In the genomic region with DNA sequence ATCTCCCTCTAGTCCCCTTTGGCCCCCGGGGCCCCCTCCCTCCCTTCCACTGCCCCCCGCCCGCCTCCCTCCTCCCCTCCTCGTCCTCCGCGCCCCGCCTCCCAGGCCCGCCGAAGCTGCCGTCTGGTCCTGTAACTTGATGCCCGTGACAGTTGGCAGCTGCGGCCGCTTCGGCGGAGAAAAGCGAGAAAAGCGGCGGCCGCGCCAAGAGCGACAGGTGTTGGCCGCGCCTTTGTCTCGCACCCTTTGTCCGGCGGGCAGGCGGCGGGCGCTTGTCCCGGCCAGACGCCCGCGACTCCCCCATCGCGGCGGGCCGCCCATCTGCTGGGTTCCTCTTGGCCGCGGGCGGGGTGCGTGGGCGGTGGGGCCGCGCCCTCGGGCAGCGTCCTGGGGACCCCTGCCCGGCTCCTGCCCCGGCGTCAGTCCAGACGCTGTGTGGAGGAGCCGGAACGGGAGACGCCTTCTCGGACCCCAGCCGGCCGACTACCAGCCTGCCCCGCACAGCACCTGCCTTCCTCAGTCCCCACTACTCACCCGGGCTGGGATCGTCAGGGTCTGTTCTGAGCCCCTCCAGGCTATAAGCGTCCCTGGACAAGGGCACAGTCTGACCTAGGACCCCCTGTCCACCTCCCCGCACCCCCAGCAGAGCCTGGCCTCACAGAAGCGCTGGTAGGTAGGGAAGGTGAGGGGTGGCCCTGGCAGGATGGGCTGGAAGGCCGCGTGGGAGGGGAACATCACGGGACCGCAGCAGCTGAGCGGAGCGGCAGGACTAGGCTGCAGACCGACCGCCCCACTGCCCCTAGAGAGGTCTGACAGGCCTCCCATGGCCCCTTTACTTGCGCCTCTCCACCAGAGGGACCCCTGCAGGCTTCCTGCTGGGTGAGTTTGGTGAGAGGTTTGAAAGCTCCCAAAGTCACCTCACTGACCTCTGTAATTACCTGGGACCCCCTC, we compare ENCODE assay signal across 8 cellular contexts. TPM values are rescaled to one million over a fixed set of nuclear protein-coding genes. Genes with fewer than 3 reads are reported as not detected.
DNase-seq lines count a peak whose midpoint lies in the region; ATAC-seq and TF ChIP-seq lines count a peak whose summit lies in the region.

No MANE protein-coding gene starts in this region.

- no peaks in the 10 kb centered on the region for H3K27me3 ChIP-seq in neural cell (ENCODE audit: insufficient read depth, low read depth, low read length)

- no peak overlapping the region for H3K27ac Mint-ChIP-seq in IgD-negative memory B cell
- peak overlapping the region in 1 of 2 donors; percentile 42 for H3K27ac Mint-ChIP-seq in effector memory CD8-positive, alpha-beta T cell

- TF ChIP-seq CTCF in neural cell (IDR thresholded peaks at IDR 0.05; ENCODE audit: poor library complexity, severe bottlenecking): no peak

- no peaks in the 10 kb centered on the region for H3F3A ChIP-seq in neural cell (ENCODE audit: insufficient read depth, low read length, poor library complexity, severe bottlenecking)

- H4K20me1 ChIP-seq in neural cell (ENCODE audit: insufficient read depth): no peaks in the 10 kb centered on the region

- no peak overlapping the region for H3K27ac ChIP-seq in neural cell (ENCODE audit: low read length)

- H3K9me3 ChIP-seq in neural cell (ENCODE audit: low read length): no peaks in the 10 kb centered on the region

- H3K4me3 Mint-ChIP-seq in IgD-negative memory B cell: peak overlapping the region; percentile 50 to 70 (median 54)
- H3K4me3 Mint-ChIP-seq in effector memory CD8-positive, alpha-beta T cell: peak overlapping the region; percentile 84 to 92

- no peak for TF ChIP-seq RAD21 in neural cell (conservative IDR thresholded peaks at IDR 0.05)

- H2AFZ ChIP-seq in neural cell (ENCODE audit: low read depth, low read length): peak overlapping the region; percentile 73

- no peak for TF ChIP-seq EP300 in neural cell (conservative IDR thresholded peaks at IDR 0.05; ENCODE audit: poor library complexity, severe bottlenecking)

- H3K27me3 Mint-ChIP-seq in IgD-negative memory B cell: peaks cover 7% of the 10 kb centered on the region
- peaks cover under 1 to 9% of the 10 kb centered on the region in 2 donors for H3K27me3 Mint-ChIP-seq in effector memory CD8-positive, alpha-beta T cell

- H3K9ac ChIP-seq in neural cell (ENCODE audit: low read length): no peak overlapping the region

- H3K36me3 Mint-ChIP-seq in IgD-negative memory B cell: peaks cover 6% of the 10 kb centered on the region
- peaks cover 14% of the 10 kb centered on the region for H3K36me3 Mint-ChIP-seq in effector memory CD8-positive, alpha-beta T cell (ENCODE audit: insufficient read depth)

- DNase-seq in Caki2 (ENCODE audit: low read depth) (peak; percentile 32), NOMO-1 treated with DMSO at 0.1 percent for 48 hours (lab: John Stamatoyannopoulos, UW; ENCODE audit: unreplicated experiment) (peak; percentile 4), sciatic nerve (ENCODE audit: low spot score) (no peak), amniotic stem cell (lab: John Stamatoyannopoulos, UW) (no peak)
- DNase-seq in effector memory CD8-positive, alpha-beta T cell: no peak
- no peak for DNase-seq in activated CD4-positive, alpha-beta T cell treated with anti-CD3 and anti-CD28 coated beads, Interleukin-2, amount 50 U/mL, for 4 hours

- H3K9me2 ChIP-seq in neural cell (ENCODE audit: insufficient read depth, low read length): no peaks in the 10 kb centered on the region

- intact Hi-C loops in sciatic nerve (cut with DNase I): no loop called here

- H3K4me1 Mint-ChIP-seq in IgD-negative memory B cell: peaks cover 0 to 4% (median 0%) of the 10 kb centered on the region in 3 donors
- peaks cover 7 to 9% of the 10 kb centered on the region in 2 donors for H3K4me1 Mint-ChIP-seq in effector memory CD8-positive, alpha-beta T cell (ENCODE audit: low read depth in 2 of 2)

- peaks cover 7% of the 10 kb centered on the region for H3K79me2 ChIP-seq in neural cell (replicated peaks; ENCODE audit: insufficient read depth, low read length)

- in situ Hi-C loops in Caki2 (cut with HindIII; ENCODE audit: low pct_unique_long_range_greater_than_20kb, low sequenced_read_pairs): no loop called here

- no peaks in the 10 kb centered on the region for H3K9me3 Mint-ChIP-seq in IgD-negative memory B cell
- no peaks in the 10 kb centered on the region for H3K9me3 Mint-ChIP-seq in effector memory CD8-positive, alpha-beta T cell

- H3K4me3 ChIP-seq in neural cell (ENCODE audit: low read length): peak overlapping the region; percentile 72

- no peaks in the 10 kb centered on the region for H3K36me3 ChIP-seq in neural cell (ENCODE audit: insufficient read depth, low read length)

- no peak overlapping the region for H3K4me2 ChIP-seq in neural cell (ENCODE audit: low read length)

- ATAC-seq in effector memory CD8-positive, alpha-beta T cell (replicated peaks): no peak
- ATAC-seq in sciatic nerve: no peak

TF ChIP-seq in neural cell, 6 proteins besides CTCF, POLR2A, EP300 and RAD21:
- TF ChIP-seq, protein P1, sequence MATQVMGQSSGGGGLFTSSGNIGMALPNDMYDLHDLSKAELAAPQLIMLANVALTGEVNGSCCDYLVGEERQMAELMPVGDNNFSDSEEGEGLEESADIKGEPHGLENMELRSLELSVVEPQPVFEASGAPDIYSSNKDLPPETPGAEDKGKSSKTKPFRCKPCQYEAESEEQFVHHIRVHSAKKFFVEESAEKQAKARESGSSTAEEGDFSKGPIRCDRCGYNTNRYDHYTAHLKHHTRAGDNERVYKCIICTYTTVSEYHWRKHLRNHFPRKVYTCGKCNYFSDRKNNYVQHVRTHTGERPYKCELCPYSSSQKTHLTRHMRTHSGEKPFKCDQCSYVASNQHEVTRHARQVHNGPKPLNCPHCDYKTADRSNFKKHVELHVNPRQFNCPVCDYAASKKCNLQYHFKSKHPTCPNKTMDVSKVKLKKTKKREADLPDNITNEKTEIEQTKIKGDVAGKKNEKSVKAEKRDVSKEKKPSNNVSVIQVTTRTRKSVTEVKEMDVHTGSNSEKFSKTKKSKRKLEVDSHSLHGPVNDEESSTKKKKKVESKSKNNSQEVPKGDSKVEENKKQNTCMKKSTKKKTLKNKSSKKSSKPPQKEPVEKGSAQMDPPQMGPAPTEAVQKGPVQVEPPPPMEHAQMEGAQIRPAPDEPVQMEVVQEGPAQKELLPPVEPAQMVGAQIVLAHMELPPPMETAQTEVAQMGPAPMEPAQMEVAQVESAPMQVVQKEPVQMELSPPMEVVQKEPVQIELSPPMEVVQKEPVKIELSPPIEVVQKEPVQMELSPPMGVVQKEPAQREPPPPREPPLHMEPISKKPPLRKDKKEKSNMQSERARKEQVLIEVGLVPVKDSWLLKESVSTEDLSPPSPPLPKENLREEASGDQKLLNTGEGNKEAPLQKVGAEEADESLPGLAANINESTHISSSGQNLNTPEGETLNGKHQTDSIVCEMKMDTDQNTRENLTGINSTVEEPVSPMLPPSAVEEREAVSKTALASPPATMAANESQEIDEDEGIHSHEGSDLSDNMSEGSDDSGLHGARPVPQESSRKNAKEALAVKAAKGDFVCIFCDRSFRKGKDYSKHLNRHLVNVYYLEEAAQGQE (IDR thresholded peaks at IDR 0.05; ENCODE audit: borderline replicate concordance): no peak
- TF ChIP-seq POLR2AphosphoS5 (IDR thresholded peaks at IDR 0.05) (no peak), SMC3 (conservative IDR thresholded peaks at IDR 0.05; ENCODE audit: poor library complexity) (no peak), EZH2 (IDR thresholded peaks at IDR 0.05; ENCODE audit: borderline replicate concordance, insufficient read depth, low read length, poor library complexity, severe bottlenecking) (no peak), MXI1 (conservative IDR thresholded peaks at IDR 0.05; ENCODE audit: poor library complexity, severe bottlenecking) (no peak), TAF1 (IDR thresholded peaks at IDR 0.05; ENCODE audit: low read depth) (no peak)
TF ChIP-seq in neural cell: peak in this region for 0.

RNA-seq across cellular contexts. Expression of a gene that starts 1.2 kb away (rescaled TPM):
- total RNA-seq in Caki2 (2014; rRNA removed; shearing (Covaris generic); ENCODE audit: low replicate concordance): 17.9 and 23.9 TPM in 2 replicates
- polyA plus RNA-seq in IgD-negative memory B cell: 3.3 TPM
- 236 and 237 TPM in 2 replicates for polyA plus RNA-seq in neural cell
- polyA minus RNA-seq in neural cell: 38.5 and 55.3 TPM in 2 replicates
- 6.1 TPM for total RNA-seq in sciatic nerve

RNA-seq across cellular contexts. Expression of a gene that starts 37.5 kb away (rescaled TPM):
- 28.8 and 29.2 TPM in 2 replicates for total RNA-seq in Caki2 (2014; rRNA removed; shearing (Covaris generic); ENCODE audit: low replicate concordance)
- polyA plus RNA-seq in IgD-negative memory B cell (50.2 TPM), neural cell (78.5 and 82.6 TPM in 2 replicates)
- polyA minus RNA-seq in neural cell: 35.8 and 38.2 TPM in 2 replicates
- total RNA-seq in sciatic nerve: 61.7 TPM

RNA-seq across cellular contexts. Expression of a gene that starts 47.4 kb away (rescaled TPM):
- total RNA-seq in Caki2 (2014; rRNA removed; shearing (Covaris generic); ENCODE audit: low replicate concordance): 0.95 and 1.0 TPM in 2 replicates
- polyA plus RNA-seq in IgD-negative memory B cell (9.4 TPM), neural cell (2.6 and 3.2 TPM in 2 replicates)
- 10.2 and 11.9 TPM in 2 replicates for polyA minus RNA-seq in neural cell
- 24.7 TPM for total RNA-seq in sciatic nerve

Comparison
In these comparisons a context has a peak if more than half of its experiments do, and no peak if none do; other contexts are left out.
1. DNase-seq: peak in Caki2 (single experiment) and NOMO-1 treated with DMSO at 0.1 percent for 48 hours (single experiment); none in effector memory CD8-positive, alpha-beta T cell (0 of 3), sciatic nerve (single experiment), amniotic stem cell (single experiment) and activated CD4-positive, alpha-beta T cell treated with anti-CD3 and anti-CD28 coated beads, Interleukin-2, amount 50 U/mL, for 4 hours (0 of 2).
2. RNA of a gene that starts 47.4 kb away (total RNA-seq): 24.7 TPM in sciatic nerve (single experiment); 0.95 to 1.0 TPM in Caki2; every median in the first group is over 10 times any median in the second.